8 cellular contexts compared by ENCODE assay signal in genomic region chr7:129864676-129865075, GRCh38.
DNase-seq lines count a peak whose midpoint lies in the region; ATAC-seq and TF ChIP-seq lines count a peak whose summit lies in the region.
"Not testable (repeated sequence)": the region's sequence is repeated elsewhere in the genome, so short reads cannot be mapped to it uniquely, and the experiment has no call there.

No MANE protein-coding gene starts in this region.

- DNase-seq in AG04450 (ENCODE audit: low read depth, low spot score); WTC11 (ENCODE audit: low spot score); MCF 10A (ENCODE audit: unreplicated experiment); mesenchymal stem cell; prostate gland (ENCODE audit: low spot score); testis; upper lobe of right lung: not testable (repeated sequence)

- intact Hi-C loops in MCF 10A (cut with micrococcal nuclease); prostate gland (cut with DNase I); testis (cut with DNase I; ENCODE audit: low total_unique reads); upper lobe of right lung (cut with DNase I): not testable (repeated sequence)

- H3K4me1 ChIP-seq in gastroesophageal sphincter = peaks cover 34 to 87% (median 53%) of the 10 kb centered on the region in 3 donors
- peaks cover 17% of the 10 kb centered on the region for H3K4me1 ChIP-seq in mesenchymal stem cell (ENCODE audit: control insufficient read depth, insufficient read depth, low read depth, low read length)
- H3K4me1 ChIP-seq in prostate gland (replicated peaks) = not testable (repeated sequence)
- peaks cover 46% of the 10 kb centered on the region for H3K4me1 ChIP-seq in testis
- peaks cover 55% of the 10 kb centered on the region for H3K4me1 ChIP-seq in upper lobe of right lung

- H2BK15ac ChIP-seq in mesenchymal stem cell (ENCODE audit: low read depth, poor library complexity, severe bottlenecking) = not testable (repeated sequence)

- not testable (repeated sequence) for H3K18ac ChIP-seq in mesenchymal stem cell (ENCODE audit: low read depth in 1 of 2, low read length in 2 of 2)

- POLR2A ChIA-PET in AG04450 (lab: Yijun Ruan, JAX); WTC11 (lab: Charles Lee): not testable (repeated sequence)
- POLR2A ChIA-PET in MCF 10A (lab: Yijun Ruan, JAX) = interaction anchor here (0.6 to 2.4 kb wide), 5 partner anchors 9 to 146 kb away, joined by 3 to 19 read pairs (median 7); no protein-coding TSS in a partner anchor

- H3K27ac ChIP-seq in AG04450 (ENCODE audit: low read depth, low read length) (peak overlapping the region; percentile 47), gastroesophageal sphincter (peak overlapping the region; percentile 69 to 84 (median 80)), mesenchymal stem cell (ENCODE audit: low read length, poor library complexity, severe bottlenecking) (peak overlapping the region; percentile 10), prostate gland (peak overlapping the region; percentile 37 to 53), testis (peak overlapping the region; percentile 18 to 68), upper lobe of right lung (peak overlapping the region; percentile 0)

- not testable (repeated sequence) for H3K27me3 Mint-ChIP-seq in WTC11 (ENCODE audit: low read depth); MCF 10A (ENCODE audit: insufficient read depth, unreplicated experiment)

- H3K27ac Mint-ChIP-seq in WTC11 = 0 out of 2 replicates have a peak overlapping the region, but pooled peaks have one; percentile 33
- H3K27ac Mint-ChIP-seq in MCF 10A (ENCODE audit: low read depth, unreplicated experiment) = peak overlapping the region; percentile 82

- H3K23ac ChIP-seq in mesenchymal stem cell (ENCODE audit: low read length in 2 of 2) = not testable (repeated sequence)

- not testable (repeated sequence) for TF ChIP-seq POLR2A in gastroesophageal sphincter (IDR thresholded peaks at IDR 0.05); prostate gland (IDR thresholded peaks at IDR 0.05); testis (IDR thresholded peaks at IDR 0.05)

- H2AK5ac ChIP-seq in mesenchymal stem cell (ENCODE audit: low read length, severe bottlenecking) = not testable (repeated sequence)

- H4K8ac ChIP-seq in mesenchymal stem cell (ENCODE audit: low read length) = not testable (repeated sequence)

- H4K91ac ChIP-seq in mesenchymal stem cell (ENCODE audit: low read length) = not testable (repeated sequence)

- H3K9me3 ChIP-seq in AG04450 (ENCODE audit: control insufficient read depth, insufficient read depth, low read length); gastroesophageal sphincter; mesenchymal stem cell (ENCODE audit: control insufficient read depth, low read length); prostate gland; testis; upper lobe of right lung: not testable (repeated sequence)

- H3K36me3 ChIP-seq in gastroesophageal sphincter; mesenchymal stem cell (ENCODE audit: control insufficient read depth in 1 of 2, insufficient read depth in 2 of 2, low read depth in 1 of 2, low read length in 2 of 2); prostate gland; testis (ENCODE audit: low read depth, missing control alignments); upper lobe of right lung: not testable (repeated sequence)

- H2BK5ac ChIP-seq in mesenchymal stem cell (ENCODE audit: low read depth, low read length, poor library complexity, severe bottlenecking) = not testable (repeated sequence)

- H3K27me3 ChIP-seq in AG04450 (ENCODE audit: control insufficient read depth, insufficient read depth, low read length); gastroesophageal sphincter; mesenchymal stem cell (ENCODE audit: control insufficient read depth in 1 of 2, insufficient read depth in 1 of 2, low read length in 2 of 2); prostate gland (replicated peaks; ENCODE audit: insufficient read depth); testis; upper lobe of right lung: not testable (repeated sequence)

- H3K4me1 Mint-ChIP-seq in WTC11 (peaks cover 53% of the 10 kb centered on the region), MCF 10A (ENCODE audit: insufficient read depth, unreplicated experiment) (peaks cover 21% of the 10 kb centered on the region)

- H3K4me3 ChIP-seq in AG04450 (ENCODE audit: low read depth, low read length); gastroesophageal sphincter; mesenchymal stem cell (ENCODE audit: insufficient read depth in 1 of 2, low read depth in 1 of 2, low read length in 2 of 2); prostate gland; testis; upper lobe of right lung: not testable (repeated sequence)

- not testable (repeated sequence) for H3K79me1 ChIP-seq in mesenchymal stem cell (replicated peaks; ENCODE audit: low read length, poor library complexity, severe bottlenecking)

- H2BK120ac ChIP-seq in mesenchymal stem cell (ENCODE audit: low read depth, low read length) = not testable (repeated sequence)

- not testable (repeated sequence) for H3K4me2 ChIP-seq in mesenchymal stem cell (ENCODE audit: low read length, poor library complexity, severe bottlenecking)

- H3K4ac ChIP-seq in mesenchymal stem cell (ENCODE audit: low read depth in 1 of 2, low read length in 2 of 2) = not testable (repeated sequence)

- H2AFZ ChIP-seq in mesenchymal stem cell (ENCODE audit: low read depth, low read length) = not testable (repeated sequence)

- H3K4me3 Mint-ChIP-seq in WTC11; MCF 10A (ENCODE audit: unreplicated experiment): not testable (repeated sequence)

- not testable (repeated sequence) for ATAC-seq in WTC11, gastroesophageal sphincter, upper lobe of right lung

- not testable (repeated sequence) for H2BK12ac ChIP-seq in mesenchymal stem cell (ENCODE audit: low read length in 2 of 2)

- H3K9ac ChIP-seq in mesenchymal stem cell (ENCODE audit: low read length) = peak overlapping the region; percentile 27

- TF ChIP-seq EP300 in gastroesophageal sphincter (IDR thresholded peaks at IDR 0.05) = not testable (repeated sequence)

- WGBS in gastroesophageal sphincter (ENCODE audit: low coverage in 1 of 2), 2 donors = 70 to 82% methylated on average over 6 of the region's 8 CpGs
- WGBS in mesenchymal stem cell = 87% methylated on average over 7 of the region's 8 CpGs
- WGBS in prostate gland = 84% methylated on average over 8 of the region's 8 CpGs
- 83 to 95% methylated on average over 8 of the region's 8 CpGs for WGBS in testis, 2 donors

- not testable (repeated sequence) for TF ChIP-seq CTCF in AG04450 (IDR thresholded peaks at IDR 0.05; ENCODE audit: low read depth, low read length); WTC11 (IDR thresholded peaks at IDR 0.05); MCF 10A (IDR thresholded peaks at IDR 0.05; ENCODE audit: unreplicated experiment); gastroesophageal sphincter (IDR thresholded peaks at IDR 0.05); prostate gland (IDR thresholded peaks at IDR 0.05); testis (IDR thresholded peaks at IDR 0.05); upper lobe of right lung (IDR thresholded peaks at IDR 0.05)

- BruUV-seq in MCF 10A (replicated peaks; lab: Mats Ljungman, UMichigan) = not testable (repeated sequence)

- not testable (repeated sequence) for H3K9me3 Mint-ChIP-seq in WTC11; MCF 10A (ENCODE audit: unreplicated experiment)

- CTCF ChIA-PET in AG04450 (lab: Charles Lee) = interaction anchor here (1.1 kb wide), 1 partner anchor 40 kb away, joined by 3 read pairs; no protein-coding TSS in a partner anchor
- CTCF ChIA-PET in WTC11 (lab: Charles Lee) = not testable (repeated sequence)
- CTCF ChIA-PET in MCF 10A (lab: Yijun Ruan, JAX) = interaction anchor here (1.6 kb wide), 1 partner anchor 11 kb away, joined by 3 read pairs; no protein-coding TSS in a partner anchor

- not testable (repeated sequence) for H3K14ac ChIP-seq in mesenchymal stem cell (ENCODE audit: low read length in 2 of 2)

- H3K36me3 Mint-ChIP-seq in WTC11 = not testable (repeated sequence)
- peaks cover 27% of the 10 kb centered on the region for H3K36me3 Mint-ChIP-seq in MCF 10A (ENCODE audit: insufficient read depth, unreplicated experiment)

Comparison
In these comparisons a context has a peak if more than half of its experiments do, and no peak if none do; other contexts are left out.
1. H3K27ac ChIP-seq: peak in every context shown above with its lines; median percentile 80 in gastroesophageal sphincter; 47 in AG04450; 45 in prostate gland; 43 in testis; 10 in mesenchymal stem cell; 0 in upper lobe of right lung.